Comparison of ENCODE assay signal across 8 cellular contexts in genomic region chr17:47847341-47848197, GRCh38. TPM values are rescaled to one million over a fixed set of nuclear protein-coding genes. Genes with fewer than 3 reads are reported as not detected.
DNase-seq lines count a peak whose midpoint lies in the region; ATAC-seq, FAIRE-seq and TF ChIP-seq lines count a peak whose summit lies in the region.

No MANE protein-coding gene starts in this region.

- H3F3A ChIP-seq in MM.1S (ENCODE audit: insufficient read depth, low read length) (no peaks in the 10 kb centered on the region), neural cell (ENCODE audit: insufficient read depth, low read length, poor library complexity, severe bottlenecking) (no peaks in the 10 kb centered on the region)

- peak; percentile 23 for TF ChIP-seq CTCF in GM12864 (IDR thresholded peaks at IDR 0.05; ENCODE audit: low read depth, low read length, missing control alignments)
- peak; percentile 40 for TF ChIP-seq CTCF in MM.1S (IDR thresholded peaks at IDR 0.05; ENCODE audit: low read length)
- peak; percentile 34 for TF ChIP-seq CTCF in cardiac fibroblast (IDR thresholded peaks at IDR 0.05; ENCODE audit: low read depth, low read length)
- TF ChIP-seq CTCF in neural cell (IDR thresholded peaks at IDR 0.05; ENCODE audit: poor library complexity, severe bottlenecking), result peak; percentile 48

- peak overlapping the region; percentile 19; the same call in 1 of the 2 replicates for H3K4me2 ChIP-seq in MM.1S (ENCODE audit: low read depth, low read length)
- no peak overlapping the region for H3K4me2 ChIP-seq in neural cell (ENCODE audit: low read length)

- H3K36me3 ChIP-seq in MM.1S (replicated peaks; ENCODE audit: insufficient read depth, low read length), result no peaks in the 10 kb centered on the region
- no peaks in the 10 kb centered on the region for H3K36me3 ChIP-seq in neural cell (ENCODE audit: insufficient read depth, low read length)

- H4K20me1 ChIP-seq in MM.1S (ENCODE audit: insufficient read depth, low read length) (no peaks in the 10 kb centered on the region), neural cell (ENCODE audit: insufficient read depth) (no peaks in the 10 kb centered on the region)

- H3K9me2 ChIP-seq in MM.1S (replicated peaks; ENCODE audit: insufficient read depth, low read length) (no peaks in the 10 kb centered on the region), neural cell (ENCODE audit: insufficient read depth, low read length) (no peaks in the 10 kb centered on the region)

- 0 out of 2 replicates have a peak, but pooled peaks cover 4% of the 10 kb centered on the region for H3K4me1 ChIP-seq in MM.1S (ENCODE audit: low read length)

- H3K9ac ChIP-seq in MM.1S (ENCODE audit: low read length) (no peak overlapping the region), neural cell (ENCODE audit: low read length) (no peak overlapping the region)

- FAIRE-seq in urothelium cell line (lab: Jason Lieb, UNC), result no peak

- H3K27me3 ChIP-seq in MM.1S (replicated peaks; ENCODE audit: insufficient read depth, low read length) (peaks cover 77% of the 10 kb centered on the region), neural cell (ENCODE audit: insufficient read depth, low read depth, low read length) (peaks cover 83% of the 10 kb centered on the region)

- H3K79me2 ChIP-seq in MM.1S (ENCODE audit: low read length) (no peaks in the 10 kb centered on the region), neural cell (replicated peaks; ENCODE audit: insufficient read depth, low read length) (no peaks in the 10 kb centered on the region)

- no peak for DNase-seq in GM12864 (ENCODE audit: low read depth)
- peak; percentile 37 for DNase-seq in MM.1S
- no peak for DNase-seq in cardiac fibroblast (ENCODE audit: low read depth in 2 of 2)
- DNase-seq in urothelium cell line (ENCODE audit: low spot score), result no peak
- no peak for DNase-seq in C1 segment of cervical spinal cord (lab: John Stamatoyannopoulos, UW)
- DNase-seq in globus pallidus (ENCODE audit: low spot score), result no peak

- no peak for ATAC-seq in HG02840 (IDR thresholded peaks at IDR 0.05; ENCODE audit: low FRiP score, unreplicated experiment)

- no peak for TF ChIP-seq RAD21 in neural cell (conservative IDR thresholded peaks at IDR 0.05)

- H3K9me3 ChIP-seq in MM.1S (replicated peaks; ENCODE audit: insufficient read depth, low read length) (no peaks in the 10 kb centered on the region), neural cell (ENCODE audit: low read length) (no peaks in the 10 kb centered on the region)

- H3K4me3 ChIP-seq in GM12864 (ENCODE audit: low read depth, low read length) (no peak overlapping the region), MM.1S (ENCODE audit: low read length) (no peak overlapping the region), cardiac fibroblast (replicated peaks in 1 of 2; ENCODE audit: low read depth in 2 of 2, low read length in 2 of 2) (no peak overlapping the region), neural cell (ENCODE audit: low read length) (no peak overlapping the region)

- no peak for TF ChIP-seq EP300 in neural cell (conservative IDR thresholded peaks at IDR 0.05; ENCODE audit: poor library complexity, severe bottlenecking)

- H2AFZ ChIP-seq in MM.1S (ENCODE audit: low read length), result no peak overlapping the region
- H2AFZ ChIP-seq in neural cell (ENCODE audit: low read depth, low read length), result no peak overlapping the region

- H3K27ac ChIP-seq in MM.1S (ENCODE audit: low read length) (no peak overlapping the region), neural cell (ENCODE audit: low read length) (no peak overlapping the region)

TF ChIP-seq in neural cell, 6 proteins besides CTCF, POLR2A, EP300 and RAD21:
- TF ChIP-seq TAF1 (IDR thresholded peaks at IDR 0.05; ENCODE audit: low read depth), result no peak
- TF ChIP-seq SMC3 (conservative IDR thresholded peaks at IDR 0.05; ENCODE audit: poor library complexity), result peak; percentile 20

RNA-seq across cellular contexts. Expression of gene SP6, which starts 3.4 kb away (rescaled TPM):
- 0.42 and 0.44 TPM in 2 replicates for polyA plus RNA-seq in neural cell
- polyA minus RNA-seq in neural cell, result 0.73 and 1.0 TPM in 2 replicates

RNA-seq across cellular contexts. Expression of gene SCRN2, which starts 6.5 kb away (rescaled TPM):
- 94.0 and 104 TPM in 2 replicates for polyA plus RNA-seq in neural cell
- 35.3 and 36.0 TPM in 2 replicates for polyA minus RNA-seq in neural cell

RNA-seq across cellular contexts. Expression of gene LRRC46, which starts 16.1 kb away (rescaled TPM):
- 0.12 and 0.56 TPM in 2 replicates for polyA plus RNA-seq in neural cell
- not detected in 2 replicates for polyA minus RNA-seq in neural cell

RNA-seq across cellular contexts. Expression of gene MRPL10, which starts 16.2 kb away (rescaled TPM):
- polyA plus RNA-seq in neural cell, result 33.8 and 34.2 TPM in 2 replicates
- polyA minus RNA-seq in neural cell, result 20.0 and 24.3 TPM in 2 replicates

RNA-seq across cellular contexts. Expression of gene OSBPL7, which starts 26.0 kb away (rescaled TPM):
- polyA plus RNA-seq in neural cell, result 10.0 and 11.4 TPM in 2 replicates
- polyA minus RNA-seq in neural cell, result 10.4 and 13.1 TPM in 2 replicates
